Comparison of ENCODE assay signal across 20 cellular contexts in genomic region chr18:24894880-24895279, GRCh38.
"Had no signal": no experiment of that assay in that cellular context is flagged by ENCODE, and none has a peak within 500 bp of the region (broad histone marks: within the 10 kb centered on the region; RNA-seq: fewer than 3 reads in every experiment).

No MANE protein-coding gene starts in this region.

- ATAC-seq: effector memory CD8-positive, alpha-beta T cell; left cardiac atrium; natural killer cell; pancreas; right cardiac atrium; stimulated activated effector memory CD8-positive, alpha-beta T cell treated with anti-CD3 and anti-CD28 coated beads, Interleukin-12 subunit alpha, Interleukin-12 subunit beta, amount 100 ng/mL, for 72 hours; stimulated activated naive CD8-positive, alpha-beta T cell treated with anti-CD3 and anti-CD28 coated beads, Interleukin-15, Interleukin-2, amounts not matched to agents 100 U/mL and 50 U/mL, for 24 hours had no signal

- H3K4me3 ChIP-seq: esophagus muscularis mucosa, hepatocyte, left ventricle myocardium inferior, neural progenitor cell, pancreas, suprapubic skin, thyroid gland had no signal

- H3K27me3 ChIP-seq: esophagus muscularis mucosa, hepatocyte, neural progenitor cell, pancreas, suprapubic skin, thyroid gland had no signal

- H3K9me3 ChIP-seq: esophagus muscularis mucosa, left ventricle myocardium inferior, pancreas, suprapubic skin, thyroid gland had no signal

- H3K9ac ChIP-seq: neural progenitor cell had no signal

- DNase-seq: effector memory CD8-positive, alpha-beta T cell; foreskin melanocyte; head of caudate nucleus; kidney; left cardiac atrium; left ventricle myocardium inferior; natural killer cell; occipital lobe; pancreas; right cardiac atrium; stimulated activated CD4-positive, alpha-beta T cell treated with anti-CD3 and anti-CD28 coated beads, Interleukin-4, amount 100 ng/mL, for 1 hour; stimulated activated CD8-positive, alpha-beta memory T cell treated with anti-CD3 and anti-CD28 coated beads, Interleukin-4, amount 100 ng/mL, for 48 hours; stimulated activated naive CD8-positive, alpha-beta T cell treated with anti-CD3 and anti-CD28 coated beads, Interleukin-15, Interleukin-2, amounts not matched to agents 100 U/mL and 50 U/mL, for 24 hours; thyroid gland had no signal

- H3K27ac ChIP-seq: epithelial cell of prostate, esophagus muscularis mucosa, hepatocyte, left ventricle myocardium inferior, neural progenitor cell, pancreas, suprapubic skin, thyroid gland had no signal

- H2AFZ ChIP-seq: hepatocyte, neural progenitor cell had no signal

- H3K36me3 ChIP-seq: esophagus muscularis mucosa, left ventricle myocardium inferior, neural progenitor cell, pancreas, suprapubic skin, thyroid gland had no signal

- H3K4me1 ChIP-seq: esophagus muscularis mucosa, left ventricle myocardium inferior, pancreas, suprapubic skin, thyroid gland had no signal

- H3K4me2 ChIP-seq: hepatocyte, neural progenitor cell had no signal
